In the genomic region with DNA sequence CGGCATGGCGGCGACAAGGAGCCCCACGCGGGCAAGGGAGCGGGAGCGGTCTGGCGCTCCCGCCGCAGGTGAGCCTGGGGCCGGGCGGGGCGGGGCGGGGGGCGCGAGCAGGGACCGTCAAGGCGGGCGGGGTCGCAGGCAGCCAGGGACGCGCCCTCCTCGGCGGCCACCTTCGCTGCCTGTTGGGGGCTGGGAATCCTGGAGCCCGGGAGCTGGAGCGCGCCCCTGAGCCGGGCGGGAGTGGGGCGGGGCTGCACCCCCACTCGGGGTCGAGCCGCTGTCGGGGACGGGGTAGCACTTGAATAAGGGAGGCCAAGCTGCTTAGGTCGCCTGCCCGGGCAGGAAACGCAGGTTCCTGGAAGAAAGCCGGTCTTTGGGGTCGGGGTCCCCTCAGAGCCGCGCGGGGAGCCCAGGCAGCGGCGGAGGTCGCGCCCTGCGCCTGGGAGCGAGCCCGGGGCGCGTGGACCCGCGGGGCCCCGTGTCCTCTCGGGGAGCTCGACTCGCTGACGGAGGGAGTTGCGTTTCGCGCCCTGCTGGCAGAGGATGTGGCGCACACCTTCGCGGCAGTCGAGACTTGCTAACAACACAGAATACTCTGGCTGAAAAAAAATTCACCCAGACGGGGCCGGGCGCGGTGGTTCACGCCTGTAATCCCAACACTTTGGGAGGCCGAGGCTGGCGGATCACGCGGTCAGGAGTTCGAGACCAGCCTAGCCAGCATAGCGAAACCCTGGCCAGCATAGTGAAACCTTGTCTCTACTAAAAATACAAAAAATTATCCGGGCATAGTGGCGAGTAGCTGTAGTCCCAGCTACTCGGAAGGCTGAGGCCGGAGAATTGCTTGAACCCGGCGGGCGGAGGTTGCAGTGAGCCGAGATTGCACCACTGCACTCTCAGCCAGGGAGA, we compare ENCODE assay signal across 8 cellular contexts. TPM values are rescaled to one million over a fixed set of nuclear protein-coding genes. Genes with fewer than 3 reads are reported as not detected.
A peak's percentile ranks its signal among the peaks of the same experiment; 100 is the strongest.
DNase-seq lines count a peak whose midpoint lies in the region; ATAC-seq and TF ChIP-seq lines count a peak whose summit lies in the region.

No MANE protein-coding gene starts in this region.

- 4 to 14% (median 6%) methylated on average over 23 to 86 of the region's 86 CpGs for WGBS in heart left ventricle, 4 donors
- 1 to 4% methylated on average over 86 of the region's 86 CpGs for WGBS in sigmoid colon, 2 donors

- peaks cover 0 to 60% (median 13%) of the 10 kb centered on the region in 12 donors for H3K4me1 ChIP-seq in heart left ventricle
- H3K4me1 ChIP-seq in sigmoid colon, result peaks cover 0 to 21% (median 18%) of the 10 kb centered on the region in 4 donors

- ATAC-seq in GM19455 (IDR thresholded peaks at IDR 0.05; ENCODE audit: unreplicated experiment), result peak; percentile 81
- ATAC-seq in HG03565 (IDR thresholded peaks at IDR 0.05; ENCODE audit: unreplicated experiment), result peak; percentile 58
- ATAC-seq in heart left ventricle, result peak in 3 of 4 donors; percentile 38 to 61 (median 49)

- no peaks in the 10 kb centered on the region for H3K9me3 ChIP-seq in heart left ventricle
- no peaks in the 10 kb centered on the region for H3K9me3 ChIP-seq in sigmoid colon

- H3K4me3 ChIP-seq in heart left ventricle (peak overlapping the region; percentile 60 to 85 (median 70)), sigmoid colon (peak overlapping the region; percentile 28 to 82 (median 70))

- DNase-seq in COLO668 (lab: John Stamatoyannopoulos, UW; ENCODE audit: unreplicated experiment) (peak; percentile 82), SHP77 (lab: John Stamatoyannopoulos, UW) (peak; percentile 79), activated gamma-delta T cell (lab: John Stamatoyannopoulos, UW) (peak; percentile 71), heart left ventricle (peak; percentile 35 to 88 (median 42)), sigmoid colon (peak; percentile 78), Ammon's horn (ENCODE audit: low spot score) (no peak)

- peak overlapping the region in 9 of 12 donors; percentile 9 to 86 (median 57) for H3K27ac ChIP-seq in heart left ventricle
- peak overlapping the region; percentile 47 to 73 (median 64) for H3K27ac ChIP-seq in sigmoid colon

- H3K27me3 ChIP-seq in heart left ventricle, result peaks cover 0 to 35% (median 0%) of the 10 kb centered on the region in 9 donors
- H3K27me3 ChIP-seq in sigmoid colon, result peaks cover 2 to 24% (median 23%) of the 10 kb centered on the region in 3 donors

- no peak for TF ChIP-seq EP300 in sigmoid colon (IDR thresholded peaks at IDR 0.05)

- TF ChIP-seq POLR2A in heart left ventricle (IDR thresholded peaks at IDR 0.05) (no peak), sigmoid colon (IDR thresholded peaks at IDR 0.05) (no peak)

- TF ChIP-seq CTCF in heart left ventricle (IDR thresholded peaks at IDR 0.05) (peak in 2 of 12 donors; percentile 13 to 16), sigmoid colon (IDR thresholded peaks at IDR 0.05) (no peak)

- intact Hi-C loops in heart left ventricle (cut with DNase I) (loop anchor here in 2 of 10 donors (5.0 to 10.0 kb wide), 2 partner anchors 50 to 67 kb away; no protein-coding TSS in a partner anchor), sigmoid colon (cut with DNase I) (loop anchor here (5.0 to 10.0 kb wide), 3 partner anchors 80 to 187 kb away; a partner anchor contains a TSS)

- H3K36me3 ChIP-seq in heart left ventricle, result no peaks in the 10 kb centered on the region
- no peaks in the 10 kb centered on the region for H3K36me3 ChIP-seq in sigmoid colon

RNA-seq across cellular contexts. Expression of a gene that starts 0.6 kb away (rescaled TPM):
- 10 to 100 TPM in 2 of 9 donors, 1 to 10 TPM in 6, under 1 TPM in 1; 0.99 to 13.6 (median 1.9) TPM for total RNA-seq in heart left ventricle
- polyA plus RNA-seq in heart left ventricle, result under 1 TPM; 0.65 to 1.00 TPM
- 1 to 10 TPM; 1.9 to 5.7 (median 5.1) TPM for total RNA-seq in sigmoid colon
- 10 to 100 TPM; 10.2 to 21.1 (median 12.5) TPM for polyA plus RNA-seq in sigmoid colon
